In the genomic region with DNA sequence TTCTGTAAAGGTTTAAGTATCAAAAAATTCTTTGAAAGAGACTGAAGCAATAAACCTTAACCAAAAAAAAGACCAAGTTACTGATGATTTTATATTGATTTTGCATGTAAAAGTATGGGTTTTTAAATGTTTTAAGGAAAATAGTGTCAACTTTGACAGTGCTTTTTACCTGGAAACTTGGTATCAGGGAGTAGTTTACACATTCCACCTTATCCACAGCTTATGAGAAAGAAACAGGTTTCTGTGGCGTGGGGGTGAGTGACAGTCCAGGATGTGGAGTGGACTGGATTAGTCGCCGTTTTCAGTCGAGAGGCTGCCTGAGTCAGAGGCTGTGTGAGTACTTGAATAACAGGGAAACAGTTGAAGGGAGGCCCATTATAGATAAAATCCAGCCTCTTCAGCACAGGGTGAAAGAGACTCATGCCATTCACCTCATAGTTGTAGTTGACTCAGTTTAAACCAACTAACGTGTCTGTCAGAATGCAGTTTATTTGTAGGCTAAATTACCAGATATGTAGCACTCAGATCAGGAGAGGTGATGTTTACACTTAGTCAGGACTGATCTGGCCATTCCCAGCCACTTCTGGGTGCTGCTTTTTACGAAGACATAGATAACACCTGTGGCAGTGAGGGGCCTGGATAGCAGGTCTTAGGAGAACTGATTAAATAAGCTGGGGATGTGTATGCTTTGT, we compare ENCODE assay signal across 8 cellular contexts. TPM values are rescaled to one million over a fixed set of nuclear protein-coding genes. Genes with fewer than 3 reads are reported as not detected.
A peak's percentile ranks its signal among the peaks of the same experiment; 100 is the strongest.
DNase-seq lines count a peak whose midpoint lies in the region; ATAC-seq and TF ChIP-seq lines count a peak whose summit lies in the region.

No MANE protein-coding gene starts in this region.

- peak; percentile 35 for ATAC-seq in CD4-positive, alpha-beta T cell (ENCODE audit: poor library complexity)

- no peaks in the 10 kb centered on the region for H3K27me3 ChIP-seq in CD4-positive, alpha-beta T cell (ENCODE audit: control insufficient read depth, insufficient read depth, low read length)
- no peaks in the 10 kb centered on the region for H3K27me3 ChIP-seq in GM23248 (replicated peaks; ENCODE audit: insufficient read depth)

- H3K27me3 Mint-ChIP-seq in CD4-positive, alpha-beta T cell = no peaks in the 10 kb centered on the region
- H3K27me3 Mint-ChIP-seq in activated naive CD4-positive, alpha-beta T cell treated with anti-CD3 and anti-CD28 coated beads, Interleukin-2, amount 50 U/mL, for 24 hours = no peaks in the 10 kb centered on the region

- H3K9me2 ChIP-seq in GM23248 (ENCODE audit: insufficient read depth) = no peaks in the 10 kb centered on the region

- DNase-seq in CD4-positive, alpha-beta T cell = peak in 6 of 10 experiments; percentile 36 to 46 (median 44)
- DNase-seq in GM23248 (peak; percentile 91), NCI-H774 (lab: John Stamatoyannopoulos, UW) (peak; percentile 27), islet precursor cell (peak; percentile 91), GM10248 (ENCODE audit: extremely low spot score) (no peak), middle frontal gyrus (ENCODE audit: extremely low spot score, low spot score) (no peak)
- DNase-seq in stimulated activated CD8-positive, alpha-beta memory T cell treated with anti-CD3 and anti-CD28 coated beads, Interleukin-4, amount 100 ng/mL, for 24 hours (ENCODE audit: low read depth) = peak; percentile 48

- H4K20me1 ChIP-seq in GM23248 (ENCODE audit: insufficient read depth) = no peaks in the 10 kb centered on the region

- CTCF ChIA-PET in CD4-positive, alpha-beta T cell (lab: Charles Lee) = interaction anchor here (0.7 to 6.4 kb wide), 10 partner anchors 11 to 129 kb away, joined by 3 to 44 read pairs (median 8); no protein-coding TSS in a partner anchor
- CTCF ChIA-PET in GM10248 (lab: Yijun Ruan, JAX) = interaction anchor here (0.9 to 5.0 kb wide), 8 partner anchors 9 to 129 kb away, joined by 3 to 21 read pairs (median 6); no protein-coding TSS in a partner anchor

- H3K4me1 ChIP-seq in GM23248 (ENCODE audit: insufficient read depth) = peaks cover 56% of the 10 kb centered on the region

- peak overlapping the region; percentile 89 for H3K27ac Mint-ChIP-seq in CD4-positive, alpha-beta T cell
- peak overlapping the region; percentile 99 for H3K27ac Mint-ChIP-seq in activated naive CD4-positive, alpha-beta T cell treated with anti-CD3 and anti-CD28 coated beads, Interleukin-2, amount 50 U/mL, for 24 hours

- H3K9ac ChIP-seq in GM23248 = peak overlapping the region; percentile 68

- WGBS in GM23248 (ENCODE audit: low coverage in 1 of 2, low lambda C conversion rate in 2 of 2, missing lambda C conversion rate in 2 of 2), 2 experiments = 0 to 1% methylated on average over 6 of the region's 6 CpGs

- 0 out of 2 replicates have a peak, but pooled peaks cover 4% of the 10 kb centered on the region for H3K79me2 ChIP-seq in GM23248 (ENCODE audit: insufficient read depth)

- POLR2A ChIA-PET in CD4-positive, alpha-beta T cell (lab: Charles Lee) = interaction anchor here (1.0 to 13.9 kb wide), 19 partner anchors 10 to 127 kb away, joined by 3 to 220 read pairs (median 13); no protein-coding TSS in a partner anchor
- POLR2A ChIA-PET in GM10248 (lab: Yijun Ruan, JAX) = no interaction called here

- peaks cover 64% of the 10 kb centered on the region for H3K36me3 Mint-ChIP-seq in CD4-positive, alpha-beta T cell (ENCODE audit: low read depth)
- peaks cover 17% of the 10 kb centered on the region for H3K36me3 Mint-ChIP-seq in activated naive CD4-positive, alpha-beta T cell treated with anti-CD3 and anti-CD28 coated beads, Interleukin-2, amount 50 U/mL, for 24 hours

- H3K4me3 Mint-ChIP-seq in CD4-positive, alpha-beta T cell = peak overlapping the region; percentile 97
- H3K4me3 Mint-ChIP-seq in activated naive CD4-positive, alpha-beta T cell treated with anti-CD3 and anti-CD28 coated beads, Interleukin-2, amount 50 U/mL, for 24 hours = peak overlapping the region; percentile 90

- H3K9me3 ChIP-seq in CD4-positive, alpha-beta T cell (ENCODE audit: control insufficient read depth, low read length) = no peaks in the 10 kb centered on the region
- no peaks in the 10 kb centered on the region for H3K9me3 ChIP-seq in GM23248 (ENCODE audit: low read depth)

- H3K4me3 ChIP-seq in GM23248 = peak overlapping the region; percentile 9; the same call in 1 of the 2 replicates

- H3K9me3 Mint-ChIP-seq in CD4-positive, alpha-beta T cell = no peaks in the 10 kb centered on the region
- H3K9me3 Mint-ChIP-seq in activated naive CD4-positive, alpha-beta T cell treated with anti-CD3 and anti-CD28 coated beads, Interleukin-2, amount 50 U/mL, for 24 hours = no peaks in the 10 kb centered on the region

- H3F3A ChIP-seq in GM23248 (ENCODE audit: insufficient read depth) = peaks cover 54% of the 10 kb centered on the region

- in situ Hi-C loops in GM23248 (cut with MboI) = no loop called here

- no peak for TF ChIP-seq CTCF in CD4-positive, alpha-beta T cell (IDR thresholded peaks at IDR 0.05)
- no peak for TF ChIP-seq CTCF in GM10248 (IDR thresholded peaks at IDR 0.05; ENCODE audit: control extremely low read depth, extremely low read depth, low read depth, missing control alignments)

- intact Hi-C loops in CD4-positive, alpha-beta T cell (cut with DNase I, micrococcal nuclease) = loop anchor here (1.0 to 5.0 kb wide), 7 partner anchors 15 to 127 kb away; no protein-coding TSS in a partner anchor

- peak overlapping the region; percentile 64 for H3K4me2 ChIP-seq in GM23248 (ENCODE audit: unreplicated experiment)

- H3K4me1 Mint-ChIP-seq in CD4-positive, alpha-beta T cell (ENCODE audit: low read depth) = peaks cover 75% of the 10 kb centered on the region
- peaks cover 83% of the 10 kb centered on the region for H3K4me1 Mint-ChIP-seq in activated naive CD4-positive, alpha-beta T cell treated with anti-CD3 and anti-CD28 coated beads, Interleukin-2, amount 50 U/mL, for 24 hours

- no peak overlapping the region for H2AFZ ChIP-seq in GM23248

- no peaks in the 10 kb centered on the region for H3K36me3 ChIP-seq in GM23248 (ENCODE audit: low read depth)

- peak overlapping the region; percentile 46 for H3K27ac ChIP-seq in CD4-positive, alpha-beta T cell (ENCODE audit: low read depth, low read length)
- H3K27ac ChIP-seq in GM23248 = peak overlapping the region; percentile 94

RNA-seq across cellular contexts. Expression of gene GPR183, which starts 0.6 kb away (rescaled TPM):
- 100 to 1,000 TPM; 330 to 337 TPM for total RNA-seq in CD4-positive, alpha-beta T cell
- not detected in 2 replicates for total RNA-seq in GM23248 (2014; rRNA removed; shearing (Covaris generic))
- polyA plus RNA-seq in GM23248 (2016; fragmentation: Nextera tagmentation; extraction: Ambion mirVana) = 0.25 and 0.33 TPM in 2 replicates

RNA-seq across cellular contexts. Expression of gene GPR18, which starts 49.6 kb away (rescaled TPM):
- total RNA-seq in CD4-positive, alpha-beta T cell = 10 to 100 TPM; 42.9 to 45.1 TPM
- total RNA-seq in GM23248 (2014; rRNA removed; shearing (Covaris generic)) = not detected in 2 replicates
- polyA plus RNA-seq in GM23248 (2016; fragmentation: Nextera tagmentation; extraction: Ambion mirVana) = 0.22 and 0.46 TPM in 2 replicates

Comparison
In these comparisons a context has a peak if more than half of its experiments do, and no peak if none do; other contexts are left out.
1. DNase-seq: peak in CD4-positive, alpha-beta T cell (6 of 10), GM23248 (single experiment), NCI-H774 (single experiment), islet precursor cell (single experiment) and stimulated activated CD8-positive, alpha-beta memory T cell treated with anti-CD3 and anti-CD28 coated beads, Interleukin-4, amount 100 ng/mL, for 24 hours (single experiment); none in GM10248 (single experiment) and middle frontal gyrus (single experiment).
2. RNA of gene GPR183, which starts 0.6 kb away (total RNA-seq): 330 to 337 TPM in CD4-positive, alpha-beta T cell; not detected in GM23248; every median in the first group is over 100 times any median in the second.
3. RNA of gene GPR18, which starts 49.6 kb away (total RNA-seq): 42.9 to 45.1 TPM in CD4-positive, alpha-beta T cell; not detected in GM23248; every median in the first group is over 10 times any median in the second.